In genomic region chr4:186898367-186898766, GRCh38 we compare ENCODE assay signal across 30 cellular contexts.
"Had no signal": no experiment of that assay in that cellular context is flagged by ENCODE, and none has a peak within 500 bp of the region (broad histone marks: within the 10 kb centered on the region; RNA-seq: fewer than 3 reads in every experiment).

No MANE protein-coding gene starts in this region.

- H3K4me3 ChIP-seq: adrenal gland, ascending aorta, body of pancreas, breast epithelium, cardiac muscle cell had no signal

- H3K27me3 ChIP-seq: adrenal gland, ascending aorta, body of pancreas, brain microvascular endothelial cell, breast epithelium, cardiac muscle cell had no signal

- H3K4me1 ChIP-seq: adrenal gland, ascending aorta, body of pancreas, breast epithelium had no signal

- H3K9me3 ChIP-seq: adrenal gland, ascending aorta, body of pancreas, breast epithelium had no signal

- H3K27ac ChIP-seq: adrenal gland, ascending aorta, body of pancreas, brain microvascular endothelial cell, breast epithelium, cardiac muscle cell had no signal

- DNase-seq: activated effector memory CD4-positive, alpha-beta T cell treated with anti-CD3 and anti-CD28 coated beads, Interleukin-2, amount 50 U/mL, for 16 hours; activated effector memory CD4-positive, alpha-beta T cell treated with Interleukin-2 at 50 U/mL for 16 hours; activated gamma-delta T cell; activated gamma-delta T cell treated with Interleukin-2 at 50 U/mL for 16 hours; activated naive CD4-positive, alpha-beta T cell; activated naive CD4-positive, alpha-beta T cell treated with anti-CD3 and anti-CD28 coated beads for 36 hours; activated naive CD4-positive, alpha-beta T cell treated with anti-CD3 and anti-CD28 coated beads, Interleukin-2, amount 10 ng/mL, durations not matched to agents 7 days and 5 days; activated naive CD4-positive, alpha-beta T cell treated with anti-CD3 and anti-CD28 coated beads, Interleukin-2, amount 50 U/mL, for 16 hours; activated naive CD4-positive, alpha-beta T cell treated with Interleukin-2 at 50 U/mL for 16 hours; activated naive CD8-positive, alpha-beta T cell treated with anti-CD3 and anti-CD28 coated beads for 36 hours; activated naive CD8-positive, alpha-beta T cell treated with anti-CD3 and anti-CD28 coated beads, Interleukin-2, amount 10 ng/mL, durations not matched to agents 7 days and 5 days; activated naive CD8-positive, alpha-beta T cell treated with anti-CD3 and anti-CD28 coated beads, Interleukin-2, amount 50 U/mL, for 24 hours; activated T-cell treated with anti-CD3 and anti-CD28 coated beads, Interleukin-2, amount 50 U/mL, for 1 hour; activated T-cell treated with anti-CD3 and anti-CD28 coated beads, Interleukin-2, amount 50 U/mL, for 24 hours; activated T-cell treated with anti-CD3 and anti-CD28 coated beads, Interleukin-2, amount 50 U/mL, for 4 hours; activated T-cell treated with anti-CD3 and anti-CD28 coated beads, Interleukin-2, amount 50 U/mL, for 48 hours; activated T-cell treated with anti-CD3 and anti-CD28 coated beads, Interleukin-2, amount 50 U/mL, for 72 hours; adrenal gland; amniotic stem cell; amygdala; anterior cingulate cortex; aorta; body of pancreas; brain microvascular endothelial cell; caudate nucleus; central memory CD4-positive, alpha-beta T cell; cerebellar nuclear complex had no signal

- H3K36me3 ChIP-seq: adrenal gland, ascending aorta, brain microvascular endothelial cell, breast epithelium, cardiac muscle cell had no signal
